In the genomic region with DNA sequence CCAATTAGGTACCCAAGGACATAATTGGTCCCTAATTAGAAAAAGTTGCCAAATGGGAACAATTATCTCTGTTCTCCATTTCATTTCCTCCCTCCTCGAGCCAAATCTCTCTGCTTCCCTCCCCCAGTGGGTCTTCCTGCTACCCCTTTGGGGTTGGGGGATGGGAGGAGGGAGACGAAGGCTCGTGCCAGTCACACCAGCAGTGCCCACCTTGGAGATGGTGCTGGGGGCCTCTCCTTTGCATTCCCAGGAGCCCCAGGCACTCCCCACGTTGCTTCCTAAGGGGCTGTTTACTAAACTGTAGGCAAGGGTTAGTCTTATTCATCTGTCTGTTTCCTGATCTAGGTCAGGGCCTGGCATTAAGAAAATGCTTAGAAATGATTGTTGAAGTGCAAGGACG, we compare ENCODE assay signal across 23 cellular contexts. TPM values are rescaled to one million over a fixed set of nuclear protein-coding genes. Genes with fewer than 3 reads are reported as not detected.
"Had no signal": no experiment of that assay in that cellular context is flagged by ENCODE, and none has a peak within 500 bp of the region (broad histone marks: within the 10 kb centered on the region; RNA-seq: fewer than 3 reads in every experiment).

No MANE protein-coding gene starts in this region.

- FAIRE-seq: TTC549 had no signal

- H3K4me1 ChIP-seq: breast epithelium had no signal

- H3K4me3 Mint-ChIP-seq: activated B cell treated with CpG ODN at 0.5 μM for 24 hours; activated CD4-positive, alpha-beta memory T cell treated with anti-CD3 and anti-CD28 coated beads for 36 hours; activated CD4-positive, alpha-beta T cell treated with anti-CD3 and anti-CD28 coated beads, Interleukin-2, amount 10 ng/mL, durations not matched to agents 7 days and 5 days; activated naive CD4-positive, alpha-beta T cell treated with anti-CD3 and anti-CD28 coated beads, Interleukin-2, amount 10 ng/mL, durations not matched to agents 7 days and 5 days; activated naive CD8-positive, alpha-beta T cell treated with anti-CD3 and anti-CD28 coated beads for 36 hours; T-cell had no signal

- H3K27me3 ChIP-seq: breast epithelium had no signal

- H3K4me3 ChIP-seq: breast epithelium, SK-N-MC had no signal

- H3K36me3 ChIP-seq: breast epithelium had no signal

- H3K27ac ChIP-seq: breast epithelium, KMS-11, SK-N-MC had no signal

- H3K36me3 Mint-ChIP-seq: activated CD4-positive, alpha-beta memory T cell treated with anti-CD3 and anti-CD28 coated beads for 36 hours; activated naive CD4-positive, alpha-beta T cell treated with anti-CD3 and anti-CD28 coated beads, Interleukin-2, amount 10 ng/mL, durations not matched to agents 7 days and 5 days; activated naive CD8-positive, alpha-beta T cell treated with anti-CD3 and anti-CD28 coated beads for 36 hours; T-cell had no signal

- DNase-seq: activated B cell treated with CpG ODN at 0.5 μM for 24 hours; activated CD4-positive, alpha-beta memory T cell treated with anti-CD3 and anti-CD28 coated beads for 36 hours; activated CD4-positive, alpha-beta T cell treated with anti-CD3 and anti-CD28 coated beads for 1 hour; activated CD4-positive, alpha-beta T cell treated with anti-CD3 and anti-CD28 coated beads, Interleukin-2, amount 10 ng/mL, durations not matched to agents 7 days and 5 days; activated CD8-positive, alpha-beta memory T cell treated with anti-CD3 and anti-CD28 coated beads for 24 hours; activated gamma-delta T cell treated with Interleukin-2 at 50 U/mL for 16 hours; activated naive CD4-positive, alpha-beta T cell treated with anti-CD3 and anti-CD28 coated beads, Interleukin-2, amount 10 ng/mL, durations not matched to agents 7 days and 5 days; activated naive CD8-positive, alpha-beta T cell treated with anti-CD3 and anti-CD28 coated beads for 36 hours; activated T-cell treated with anti-CD3 and anti-CD28 coated beads, Interleukin-2, amount 50 U/mL, for 48 hours; NCI-H1092; NCI-H1436; NCI-H2227 treated with DMSO at 0.1 percent for 48 hours; NCI-H524 treated with DMSO at 0.1 percent for 48 hours; NCI-H774; T-cell; T-helper 2 cell; T1000 had no signal

- H3K4me2 ChIP-seq: KMS-11 had no signal

- H3K9me3 Mint-ChIP-seq: activated CD4-positive, alpha-beta T cell treated with anti-CD3 and anti-CD28 coated beads, Interleukin-2, amount 10 ng/mL, durations not matched to agents 7 days and 5 days; activated naive CD8-positive, alpha-beta T cell treated with anti-CD3 and anti-CD28 coated beads for 36 hours; activated T-helper 2 cell treated with anti-CD3 and anti-CD28 coated beads, Interferon-gamma antibody, Interleukin-2, Interleukin-4, amounts not matched to agents 10 μg/mL and 5 μg/mL and 100 μg/mL, durations not matched to agents 14 hours and 24 hours and 36 hours; T-cell had no signal

- H3K4me1 Mint-ChIP-seq: activated CD4-positive, alpha-beta T cell treated with anti-CD3 and anti-CD28 coated beads, Interleukin-2, amount 10 ng/mL, durations not matched to agents 7 days and 5 days; activated naive CD4-positive, alpha-beta T cell treated with anti-CD3 and anti-CD28 coated beads, Interleukin-2, amount 10 ng/mL, durations not matched to agents 7 days and 5 days; activated naive CD8-positive, alpha-beta T cell treated with anti-CD3 and anti-CD28 coated beads for 36 hours; T-cell had no signal

- H3K9ac ChIP-seq: KMS-11 had no signal

- H3K27ac Mint-ChIP-seq: activated B cell treated with CpG ODN at 0.5 μM for 24 hours; activated CD4-positive, alpha-beta memory T cell treated with anti-CD3 and anti-CD28 coated beads for 36 hours; activated CD4-positive, alpha-beta T cell treated with anti-CD3 and anti-CD28 coated beads, Interleukin-2, amount 10 ng/mL, durations not matched to agents 7 days and 5 days; activated naive CD4-positive, alpha-beta T cell treated with anti-CD3 and anti-CD28 coated beads, Interleukin-2, amount 10 ng/mL, durations not matched to agents 7 days and 5 days; activated naive CD8-positive, alpha-beta T cell treated with anti-CD3 and anti-CD28 coated beads for 36 hours; activated T-helper 2 cell treated with anti-CD3 and anti-CD28 coated beads, Interferon-gamma antibody, Interleukin-2, Interleukin-4, amounts not matched to agents 10 μg/mL and 5 μg/mL and 100 μg/mL, durations not matched to agents 14 hours and 24 hours and 36 hours; T-cell had no signal

RNA-seq across cellular contexts. Expression of gene MDFI, which starts 33.1 kb away (rescaled TPM):
- total RNA-seq: activated B cell treated with CpG ODN at 0.5 μM for 24 hours; activated CD4-positive, alpha-beta memory T cell treated with anti-CD3 and anti-CD28 coated beads for 36 hours; activated CD4-positive, alpha-beta T cell treated with anti-CD3 and anti-CD28 coated beads, Interleukin-2, amount 10 ng/mL, durations not matched to agents 7 days and 5 days; activated naive CD8-positive, alpha-beta T cell treated with anti-CD3 and anti-CD28 coated beads for 36 hours; activated T-helper 2 cell treated with anti-CD3 and anti-CD28 coated beads, Interferon-gamma antibody, Interleukin-2, Interleukin-4, amounts not matched to agents 10 μg/mL and 5 μg/mL and 100 μg/mL, durations not matched to agents 14 hours and 24 hours and 36 hours; OCI-LY7; T-cell had no signal
